Comparison of ENCODE assay signal across 16 cellular contexts in the genomic region with DNA sequence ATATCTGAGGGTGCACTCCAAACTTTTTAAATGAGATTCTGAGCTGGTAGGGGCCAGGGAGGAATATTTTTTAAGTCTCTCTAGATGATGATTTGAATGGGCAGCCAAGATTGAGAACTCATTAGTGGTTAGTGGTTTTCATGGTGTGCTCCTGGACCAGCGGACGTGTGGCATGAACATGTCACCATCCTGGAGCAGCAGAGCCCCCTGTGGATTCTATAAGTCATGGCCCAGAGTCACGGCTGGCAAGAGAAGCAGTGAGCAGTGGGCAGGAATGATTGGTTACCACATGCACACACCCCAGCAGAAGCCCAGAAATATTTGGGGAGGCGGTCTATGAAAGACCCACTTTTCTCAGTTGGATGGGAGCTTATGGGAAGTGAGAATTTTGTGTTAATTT. TPM values are rescaled to one million over a fixed set of nuclear protein-coding genes. Genes with fewer than 3 reads are reported as not detected.
A peak's percentile ranks its signal among the peaks of the same experiment; 100 is the strongest.
DNase-seq lines count a peak whose midpoint lies in the region; ATAC-seq and TF ChIP-seq lines count a peak whose summit lies in the region.
"Had no signal": no experiment of that assay in that cellular context is flagged by ENCODE, and none has a peak within 500 bp of the region (broad histone marks: within the 10 kb centered on the region; RNA-seq: fewer than 3 reads in every experiment).

No MANE protein-coding gene starts in this region.

- no peaks in the 10 kb centered on the region for H3K36me3 ChIP-seq in Loucy (ENCODE audit: insufficient read depth, low read length)
- no peaks in the 10 kb centered on the region for H3K36me3 ChIP-seq in CD8-positive, alpha-beta memory T cell (ENCODE audit: insufficient read depth, low read length)
- H3K36me3 ChIP-seq: suprapubic skin had no signal

- no peak overlapping the region for H2AFZ ChIP-seq in Loucy (ENCODE audit: low read length)

- H3K9me3 Mint-ChIP-seq in stimulated activated effector memory CD8-positive, alpha-beta T cell treated with anti-CD3 and anti-CD28 coated beads, Interleukin-12 subunit alpha, Interleukin-12 subunit beta, amount 100 ng/mL, for 72 hours, result no peaks in the 10 kb centered on the region
- H3K9me3 Mint-ChIP-seq in CD8-positive, alpha-beta memory T cell, result no peaks in the 10 kb centered on the region
- H3K9me3 Mint-ChIP-seq: activated naive CD4-positive, alpha-beta T cell treated with anti-CD3 and anti-CD28 coated beads, Interleukin-2, amount 50 U/mL, for 72 hours; effector memory CD8-positive, alpha-beta T cell; naive thymus-derived CD8-positive, alpha-beta T cell had no signal

- peak; percentile 71 for TF ChIP-seq CTCF in Loucy (conservative IDR thresholded peaks at IDR 0.05; ENCODE audit: low read length)

- no peaks in the 10 kb centered on the region for H3K9me2 ChIP-seq in Loucy (replicated peaks; ENCODE audit: low read depth, low read length)

- no peaks in the 10 kb centered on the region for H3K79me2 ChIP-seq in Loucy (ENCODE audit: insufficient read depth, low read length)

- no peaks in the 10 kb centered on the region for H3F3A ChIP-seq in Loucy (ENCODE audit: low read depth)

- H3K27me3 Mint-ChIP-seq in CD8-positive, alpha-beta memory T cell, result peaks cover 4 to 7% of the 10 kb centered on the region in 2 donors
- H3K27me3 Mint-ChIP-seq: activated CD4-positive, alpha-beta T cell treated with anti-CD3 and anti-CD28 coated beads, Interleukin-2, amount 10 ng/mL, durations not matched to agents 24 days and 14 days had no signal

- no peak overlapping the region for H3K9ac ChIP-seq in Loucy (ENCODE audit: low read depth, low read length, poor library complexity, severe bottlenecking)

- no peak overlapping the region for H3K4me3 Mint-ChIP-seq in stimulated activated effector memory CD8-positive, alpha-beta T cell treated with anti-CD3 and anti-CD28 coated beads, Interleukin-12 subunit alpha, Interleukin-12 subunit beta, amount 100 ng/mL, for 72 hours
- H3K4me3 Mint-ChIP-seq in CD8-positive, alpha-beta memory T cell, result no peak overlapping the region
- H3K4me3 Mint-ChIP-seq: activated CD4-positive, alpha-beta T cell treated with anti-CD3 and anti-CD28 coated beads, Interleukin-2, amount 10 ng/mL, durations not matched to agents 24 days and 14 days; effector memory CD8-positive, alpha-beta T cell; naive thymus-derived CD8-positive, alpha-beta T cell had no signal

- POLR2A ChIA-PET in CD8-positive, alpha-beta memory T cell (lab: Charles Lee), result no interaction called here

- no peak overlapping the region for H3K27ac Mint-ChIP-seq in stimulated activated effector memory CD8-positive, alpha-beta T cell treated with anti-CD3 and anti-CD28 coated beads, Interleukin-12 subunit alpha, Interleukin-12 subunit beta, amount 100 ng/mL, for 72 hours
- H3K27ac Mint-ChIP-seq in CD8-positive, alpha-beta memory T cell, result peak overlapping the region in 1 of 8 donors; percentile 55
- H3K27ac Mint-ChIP-seq: activated CD4-positive, alpha-beta T cell treated with anti-CD3 and anti-CD28 coated beads, Interleukin-2, amount 10 ng/mL, durations not matched to agents 24 days and 14 days; activated naive CD4-positive, alpha-beta T cell treated with anti-CD3 and anti-CD28 coated beads, Interleukin-2, amount 50 U/mL, for 72 hours; effector memory CD8-positive, alpha-beta T cell had no signal

- no peaks in the 10 kb centered on the region for H3K36me3 Mint-ChIP-seq in stimulated activated effector memory CD8-positive, alpha-beta T cell treated with anti-CD3 and anti-CD28 coated beads, Interleukin-12 subunit alpha, Interleukin-12 subunit beta, amount 100 ng/mL, for 72 hours
- no peaks in the 10 kb centered on the region for H3K36me3 Mint-ChIP-seq in CD8-positive, alpha-beta memory T cell
- H3K36me3 Mint-ChIP-seq: activated naive CD4-positive, alpha-beta T cell treated with anti-CD3 and anti-CD28 coated beads, Interleukin-2, amount 50 U/mL, for 72 hours; naive thymus-derived CD8-positive, alpha-beta T cell had no signal

- no peaks in the 10 kb centered on the region for H3K9me3 ChIP-seq in Loucy (ENCODE audit: insufficient read depth, low read depth, low read length)
- H3K9me3 ChIP-seq in CD8-positive, alpha-beta memory T cell (ENCODE audit: low read length), result no peaks in the 10 kb centered on the region
- H3K9me3 ChIP-seq: Caco-2, suprapubic skin had no signal

- no peaks in the 10 kb centered on the region for H4K20me1 ChIP-seq in Loucy (ENCODE audit: insufficient read depth, low read length, poor library complexity, severe bottlenecking)

- no peak overlapping the region for H3K4me2 ChIP-seq in Loucy (ENCODE audit: low read depth, low read length, poor library complexity, severe bottlenecking)

- H3K4me1 Mint-ChIP-seq in stimulated activated effector memory CD8-positive, alpha-beta T cell treated with anti-CD3 and anti-CD28 coated beads, Interleukin-12 subunit alpha, Interleukin-12 subunit beta, amount 100 ng/mL, for 72 hours, result peaks cover under 1% of the 10 kb centered on the region
- H3K4me1 Mint-ChIP-seq in CD8-positive, alpha-beta memory T cell, result peaks cover 0 to 7% (median 0%) of the 10 kb centered on the region in 3 donors
- H3K4me1 Mint-ChIP-seq: activated CD4-positive, alpha-beta T cell treated with anti-CD3 and anti-CD28 coated beads, Interleukin-2, amount 10 ng/mL, durations not matched to agents 24 days and 14 days; naive thymus-derived CD8-positive, alpha-beta T cell had no signal

- no peaks in the 10 kb centered on the region for H3K4me1 ChIP-seq in Loucy (ENCODE audit: insufficient read depth, low read length, poor library complexity, severe bottlenecking)
- no peaks in the 10 kb centered on the region for H3K4me1 ChIP-seq in CD8-positive, alpha-beta memory T cell (ENCODE audit: insufficient read depth, low read length)
- H3K4me1 ChIP-seq: Caco-2, suprapubic skin had no signal

- ATAC-seq in stimulated activated effector memory CD8-positive, alpha-beta T cell treated with anti-CD3 and anti-CD28 coated beads, Interleukin-12 subunit alpha, Interleukin-12 subunit beta, amount 100 ng/mL, for 72 hours, result peak; percentile 59
- no peak for ATAC-seq in HG03039 (IDR thresholded peaks at IDR 0.05; ENCODE audit: unreplicated experiment)
- ATAC-seq: activated naive CD4-positive, alpha-beta T cell treated with anti-CD3 and anti-CD28 coated beads, Interleukin-2, amount 50 U/mL, for 72 hours; effector memory CD8-positive, alpha-beta T cell had no signal

- no peak overlapping the region for H3K4me3 ChIP-seq in Loucy (ENCODE audit: low read length, poor library complexity, severe bottlenecking)
- H3K4me3 ChIP-seq in CD8-positive, alpha-beta memory T cell (ENCODE audit: low read length), result no peak overlapping the region
- H3K4me3 ChIP-seq: suprapubic skin had no signal

- CTCF ChIA-PET in CD8-positive, alpha-beta memory T cell (lab: Charles Lee), result interaction anchor here (1.2 kb wide), 1 partner anchor 9 kb away, joined by 4 read pairs; no protein-coding TSS in a partner anchor

- DNase-seq in stimulated activated CD4-positive, alpha-beta T cell treated with anti-CD3 and anti-CD28 coated beads, Interleukin-2, amount 100 ng/mL, for 4 hours (ENCODE audit: low read depth), result peak; percentile 5
- DNase-seq in stimulated activated CD4-positive, alpha-beta T cell treated with anti-CD3 and anti-CD28 coated beads, Interleukin-4, amount 100 ng/mL, for 24 hours, result no peak
- peak; percentile 12 for DNase-seq in astrocyte of the hippocampus (ENCODE audit: low read depth, low spot score)
- DNase-seq in stimulated activated effector memory CD8-positive, alpha-beta T cell treated with anti-CD3 and anti-CD28 coated beads, Interleukin-12 subunit alpha, Interleukin-12 subunit beta, amount 100 ng/mL, for 72 hours (ENCODE audit: low spot score in 2 of 2), result no peak
- no peak for DNase-seq in CD8-positive, alpha-beta memory T cell
- no peak for DNase-seq in stimulated activated naive CD4-positive, alpha-beta T cell treated with Interleukin-2 at 50 U/mL for 16 hours (lab: John Stamatoyannopoulos, UW)
- DNase-seq: activated CD4-positive, alpha-beta T cell treated with anti-CD3 and anti-CD28 coated beads, Interleukin-2, amount 10 ng/mL, durations not matched to agents 24 days and 14 days; effector memory CD8-positive, alpha-beta T cell; hypothalamus; NCI-H187 treated with DMSO at 0.1 percent for 48 hours had no signal

- H3K27ac ChIP-seq in CD8-positive, alpha-beta memory T cell (ENCODE audit: low read depth, low read length), result no peak overlapping the region
- H3K27ac ChIP-seq: suprapubic skin had no signal

- no peaks in the 10 kb centered on the region for H3K27me3 ChIP-seq in Loucy (ENCODE audit: insufficient read depth, low read length, poor library complexity, severe bottlenecking)
- no peaks in the 10 kb centered on the region for H3K27me3 ChIP-seq in CD8-positive, alpha-beta memory T cell (ENCODE audit: insufficient read depth, low read length, poor library complexity, severe bottlenecking)
- H3K27me3 ChIP-seq: suprapubic skin had no signal

RNA-seq across cellular contexts. Expression of gene UCN3, which starts 21.2 kb away (rescaled TPM):
- not detected for total RNA-seq in CD8-positive, alpha-beta memory T cell
- not detected for polyA plus RNA-seq in CD8-positive, alpha-beta memory T cell
- total RNA-seq: activated CD4-positive, alpha-beta T cell treated with anti-CD3 and anti-CD28 coated beads, Interleukin-2, amount 10 ng/mL, durations not matched to agents 24 days and 14 days; activated naive CD4-positive, alpha-beta T cell treated with anti-CD3 and anti-CD28 coated beads, Interleukin-2, amount 50 U/mL, for 72 hours; Caco-2; naive thymus-derived CD8-positive, alpha-beta T cell; suprapubic skin had no signal
- polyA plus RNA-seq: naive thymus-derived CD8-positive, alpha-beta T cell had no signal

Comparison
In these comparisons a context has a peak if more than half of its experiments do, and no peak if none do; other contexts are left out.
1. DNase-seq: peak in stimulated activated CD4-positive, alpha-beta T cell treated with anti-CD3 and anti-CD28 coated beads, Interleukin-2, amount 100 ng/mL, for 4 hours (single experiment) and astrocyte of the hippocampus (single experiment); none in stimulated activated CD4-positive, alpha-beta T cell treated with anti-CD3 and anti-CD28 coated beads, Interleukin-4, amount 100 ng/mL, for 24 hours (single experiment), stimulated activated effector memory CD8-positive, alpha-beta T cell treated with anti-CD3 and anti-CD28 coated beads, Interleukin-12 subunit alpha, Interleukin-12 subunit beta, amount 100 ng/mL, for 72 hours (0 of 2), CD8-positive, alpha-beta memory T cell (0 of 5) and stimulated activated naive CD4-positive, alpha-beta T cell treated with Interleukin-2 at 50 U/mL for 16 hours (single experiment).